ENCODE assay signal across 1 cellular context in genomic region chr19:32997716-32998355, GRCh38.
TF ChIP-seq lines count a peak whose summit lies in the region.

No MANE protein-coding gene starts in this region.

TF ChIP-seq in K562, 482 proteins besides CTCF, POLR2A, EP300 and RAD21:
- TF ChIP-seq RBM25 (IDR thresholded peaks at IDR 0.05; ENCODE audit: low read depth, low read length, severe bottlenecking) (peak; percentile 32), DIDO1 (tag; IDR thresholded peaks at IDR 0.05; ENCODE audit: low read depth) (no peak), USF1 (CRISPR knock-in tag; IDR thresholded peaks at IDR 0.05) (peak; percentile 12; the same call in 1 of the 2 replicates)
